In the genomic region with DNA sequence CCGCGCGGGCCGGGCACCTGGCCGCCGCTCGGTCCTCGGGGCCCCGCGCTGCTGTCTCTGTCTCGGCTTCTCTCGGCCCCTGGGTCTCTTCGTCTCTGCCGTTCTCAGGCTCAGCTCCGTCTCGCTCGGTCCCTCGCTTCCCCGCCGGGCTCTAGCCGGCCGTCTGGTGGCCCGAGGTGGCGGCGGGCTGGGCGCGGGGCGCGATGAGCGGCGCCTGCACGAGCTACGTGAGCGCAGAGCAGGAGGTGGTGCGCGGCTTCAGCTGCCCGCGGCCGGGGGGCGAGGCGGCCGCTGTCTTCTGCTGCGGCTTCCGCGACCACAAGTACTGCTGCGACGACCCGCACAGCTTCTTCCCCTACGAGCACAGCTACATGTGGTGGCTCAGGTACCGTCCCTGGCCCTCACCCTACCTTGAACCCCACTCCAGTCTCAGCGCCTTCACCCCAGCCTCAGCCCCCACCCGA, we compare ENCODE assay signal across 8 cellular contexts. TPM values are rescaled to one million over a fixed set of nuclear protein-coding genes. Genes with fewer than 3 reads are reported as not detected.
DNase-seq lines count a peak whose midpoint lies in the region; ATAC-seq and TF ChIP-seq lines count a peak whose summit lies in the region.

No MANE protein-coding gene starts in this region.

- no peak for TF ChIP-seq CTCF in upper lobe of right lung (IDR thresholded peaks at IDR 0.05)

- H3K27ac Mint-ChIP-seq in T-cell = peak overlapping the region; percentile 99 to 100

- H3K9ac ChIP-seq in mucosa of rectum (ENCODE audit: low read depth in 1 of 2, low read length in 2 of 2) = peak overlapping the region; percentile 29 to 63

- POLR2A ChIA-PET in T-cell (lab: Charles Lee) = interaction anchor here (0.5 to 1.1 kb wide), 5 partner anchors 16 to 595 kb away, joined by 3 to 8 read pairs (median 5); partner anchors contain the start of gene TUT4 (in 1 of the 2)
- POLR2A ChIA-PET in HEK293T (lab: Yijun Ruan, JAX) = no interaction called here

- peak overlapping the region; percentile 19 to 68 for H3K4me3 ChIP-seq in mucosa of rectum (ENCODE audit: low read length in 2 of 2)
- H3K4me3 ChIP-seq in upper lobe of right lung = peak overlapping the region; percentile 48

- peak overlapping the region; percentile 91 to 95 (median 94) for H3K4me3 Mint-ChIP-seq in T-cell

- DNase-seq in EH (ENCODE audit: low read depth) (peak; percentile 18), T-cell (peak in 26 of 34 experiments; percentile 6 to 50 (median 26)), upper lobe of right lung (peak; percentile 65), HEK293T (ENCODE audit: extremely low spot score) (no peak), OCI-M2 (lab: John Stamatoyannopoulos, UW; ENCODE audit: unreplicated experiment) (no peak), ecto neural progenitor cell (ENCODE audit: low spot score) (no peak)
- DNase-seq in central memory CD4-positive, alpha-beta T cell = peak; percentile 43

- intact Hi-C loops in upper lobe of right lung (cut with DNase I) = no loop called here

- H3K4me1 ChIP-seq in mucosa of rectum (ENCODE audit: control insufficient read depth in 2 of 2, insufficient read depth in 2 of 2, low read length in 2 of 2) (peaks cover 7 to 14% of the 10 kb centered on the region in 2 donors), upper lobe of right lung (no peaks in the 10 kb centered on the region)

- no peaks in the 10 kb centered on the region for H3K9me3 Mint-ChIP-seq in T-cell

- ATAC-seq in T-cell (replicated peaks in 1 of 4) (peak; percentile 8 to 38 (median 24)), upper lobe of right lung (no peak)

- CTCF ChIA-PET in T-cell (lab: Charles Lee) = interaction anchor here (0.5 to 1.8 kb wide), 6 partner anchors 28 to 382 kb away, joined by 3 to 6 read pairs (median 4); partner anchors contain the start of gene TUT4 (in 1 of the 2)
- CTCF ChIA-PET in HEK293T (lab: Yijun Ruan, JAX) = no interaction called here

- no peaks in the 10 kb centered on the region for H3K27me3 Mint-ChIP-seq in T-cell

- H3K36me3 Mint-ChIP-seq in T-cell = peaks cover 5% of the 10 kb centered on the region

- peaks cover 71 to 73% (median 73%) of the 10 kb centered on the region in 3 donors for H3K4me1 Mint-ChIP-seq in T-cell

- H3K9me3 ChIP-seq in mucosa of rectum (ENCODE audit: control insufficient read depth in 2 of 2, low read length in 2 of 2) (no peaks in the 10 kb centered on the region), upper lobe of right lung (no peaks in the 10 kb centered on the region)

- H3K27ac ChIP-seq in mucosa of rectum (ENCODE audit: low read depth in 2 of 2, low read length in 2 of 2) = peak overlapping the region in 1 of 2 donors; percentile 63
- H3K27ac ChIP-seq in upper lobe of right lung = peak overlapping the region; percentile 51

- H3K36me3 ChIP-seq in mucosa of rectum (ENCODE audit: control insufficient read depth in 2 of 2, insufficient read depth in 2 of 2, low read length in 2 of 2) (no peaks in the 10 kb centered on the region), upper lobe of right lung (no peaks in the 10 kb centered on the region)

- H3K27me3 ChIP-seq in mucosa of rectum (ENCODE audit: control insufficient read depth in 2 of 2, insufficient read depth in 2 of 2, low read length in 2 of 2) (peaks cover 22 to 26% of the 10 kb centered on the region in 2 donors), upper lobe of right lung (peaks cover 24% of the 10 kb centered on the region)

TF ChIP-seq in HEK293T, 16 proteins besides CTCF, POLR2A, EP300 and RAD21:
- TF ChIP-seq FOXM1 (IDR thresholded peaks at IDR 0.05; ENCODE audit: borderline replicate concordance) (no peak), SUZ12 (IDR thresholded peaks at IDR 0.05) (no peak), BHLHE40 (IDR thresholded peaks at IDR 0.05; ENCODE audit: borderline replicate concordance) (no peak), ARNT (IDR thresholded peaks at IDR 0.05) (no peak), SP1 (IDR thresholded peaks at IDR 0.05) (no peak), ZNF384 (IDR thresholded peaks at IDR 0.05) (no peak), FOXK2 (IDR thresholded peaks at IDR 0.05) (no peak), ELF4 (IDR thresholded peaks at IDR 0.05) (no peak), LEF1 (IDR thresholded peaks at IDR 0.05; ENCODE audit: borderline replicate concordance) (no peak), CTBP1 (IDR thresholded peaks at IDR 0.05; ENCODE audit: borderline replicate concordance) (no peak), HDGF (IDR thresholded peaks at IDR 0.05; ENCODE audit: borderline replicate concordance) (no peak)
- TF ChIP-seq, protein P1, sequence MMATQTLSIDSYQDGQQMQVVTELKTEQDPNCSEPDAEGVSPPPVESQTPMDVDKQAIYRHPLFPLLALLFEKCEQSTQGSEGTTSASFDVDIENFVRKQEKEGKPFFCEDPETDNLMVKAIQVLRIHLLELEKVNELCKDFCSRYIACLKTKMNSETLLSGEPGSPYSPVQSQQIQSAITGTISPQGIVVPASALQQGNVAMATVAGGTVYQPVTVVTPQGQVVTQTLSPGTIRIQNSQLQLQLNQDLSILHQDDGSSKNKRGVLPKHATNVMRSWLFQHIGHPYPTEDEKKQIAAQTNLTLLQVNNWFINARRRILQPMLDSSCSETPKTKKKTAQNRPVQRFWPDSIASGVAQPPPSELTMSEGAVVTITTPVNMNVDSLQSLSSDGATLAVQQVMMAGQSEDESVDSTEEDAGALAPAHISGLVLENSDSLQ (IDR thresholded peaks at IDR 0.05) = no peak

RNA-seq across cellular contexts. Expression of gene SHISAL2A, which starts 0.4 kb away (rescaled TPM):
- total RNA-seq in T-cell (10 to 100 TPM; 38.4 to 80.7 (median 74.7) TPM), upper lobe of right lung (0.81 TPM)

RNA-seq across cellular contexts. Expression of gene GPX7, which starts 31.2 kb away (rescaled TPM):
- 10 to 100 TPM; 13.4 to 28.1 (median 22.9) TPM for total RNA-seq in T-cell
- 6.2 TPM for total RNA-seq in upper lobe of right lung

Comparison
In these comparisons a context has a peak if more than half of its experiments do, and no peak if none do; other contexts are left out.
1. DNase-seq: peak in EH (single experiment), T-cell (26 of 34), central memory CD4-positive, alpha-beta T cell (single experiment) and upper lobe of right lung (single experiment); none in HEK293T (single experiment), OCI-M2 (single experiment) and ecto neural progenitor cell (single experiment).
2. RNA of gene SHISAL2A, which starts 0.4 kb away (total RNA-seq): 38.4 to 80.7 TPM in T-cell; 0.81 TPM in upper lobe of right lung (single experiment); every median in the first group is over 10 times any median in the second.